13 cellular contexts compared by ENCODE assay signal in the genomic region with DNA sequence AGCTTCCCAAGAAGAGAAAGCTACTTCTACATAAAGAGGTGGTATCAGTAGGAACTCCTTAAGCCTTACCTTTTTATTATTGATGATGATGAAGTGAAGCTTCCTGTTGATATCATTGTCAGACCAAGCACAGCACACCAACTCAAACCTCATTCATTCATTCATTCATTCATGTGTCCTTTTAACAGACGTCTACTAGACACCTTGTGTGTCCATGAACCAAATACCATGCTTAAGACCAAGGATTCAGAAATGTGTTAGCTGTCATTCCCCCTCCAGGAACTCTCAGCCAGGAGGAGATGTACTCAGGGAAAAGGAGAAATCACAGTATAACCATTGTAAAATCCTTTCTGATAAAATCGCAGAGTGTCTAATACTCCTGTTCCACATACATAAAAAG.
DNase-seq lines count a peak whose midpoint lies in the region; ATAC-seq and TF ChIP-seq lines count a peak whose summit lies in the region.
"Had no signal": no experiment of that assay in that cellular context is flagged by ENCODE, and none has a peak within 500 bp of the region (broad histone marks: within the 10 kb centered on the region; RNA-seq: fewer than 3 reads in every experiment).

No MANE protein-coding gene starts in this region.

- no TSS peak for BruUV-seq in IMR-90 (replicated peaks; lab: Mats Ljungman, UMichigan)

- no peaks in the 10 kb centered on the region for H3K27me3 ChIP-seq in IMR-90 (ENCODE audit: control insufficient read depth, insufficient read depth, low read length)
- H3K27me3 ChIP-seq in muscle layer of duodenum (ENCODE audit: low read depth, low read length) = no peaks in the 10 kb centered on the region
- H3K27me3 ChIP-seq in CD4-positive, alpha-beta T cell (ENCODE audit: control insufficient read depth, insufficient read depth, low read length) = no peaks in the 10 kb centered on the region

- no peak for TF ChIP-seq CTCF in IMR-90 (conservative IDR thresholded peaks at IDR 0.05; ENCODE audit: low read depth, low read length)
- TF ChIP-seq CTCF in CD4-positive, alpha-beta T cell (IDR thresholded peaks at IDR 0.05) = no peak

- H3K4me2 ChIP-seq in IMR-90 (ENCODE audit: low read depth, low read length) = peak overlapping the region; percentile 51

- H3K4me3 ChIP-seq in IMR-90 (ENCODE audit: insufficient read depth, low read depth, low read length) (no peak overlapping the region), muscle layer of duodenum (ENCODE audit: low read depth in 1 of 2, low read length in 2 of 2) (peak overlapping the region in 1 of 2 donors; percentile 41)

- in situ Hi-C loops in IMR-90 (cut with MboI; ENCODE audit: low sequenced_read_pairs) = no loop called here

- no peaks in the 10 kb centered on the region for H3K9me3 Mint-ChIP-seq in dendritic cell treated with granulocyte-macrophage colony-stimulating factor and Interleukin-4, amounts not matched to agents 40 ng/mL and 50 ng/mL, for 4 days
- no peaks in the 10 kb centered on the region for H3K9me3 Mint-ChIP-seq in activated T-helper 2 cell treated with anti-CD3 and anti-CD28 coated beads, Interferon-gamma antibody, Interleukin-2, Interleukin-4, amounts not matched to agents 10 μg/mL and 5 μg/mL and 100 μg/mL, durations not matched to agents 14 hours and 24 hours and 36 hours
- no peaks in the 10 kb centered on the region for H3K9me3 Mint-ChIP-seq in CD4-positive, alpha-beta T cell
- H3K9me3 Mint-ChIP-seq: activated CD8-positive, alpha-beta T cell treated with anti-CD3 and anti-CD28 coated beads for 36 hours had no signal

- intact Hi-C loops in IMR-90 (cut with micrococcal nuclease) = loop anchor here (2.0 to 5.0 kb wide), 3 partner anchors 53 to 351 kb away; no protein-coding TSS in a partner anchor
- intact Hi-C loops in dendritic cell treated with granulocyte-macrophage colony-stimulating factor and Interleukin-4, amounts not matched to agents 40 ng/mL and 50 ng/mL, for 4 days (cut with micrococcal nuclease) = loop anchor here (5.0 kb wide), 1 partner anchor 84 kb away; no protein-coding TSS in a partner anchor
- intact Hi-C loops in activated T-helper 2 cell treated with anti-CD3 and anti-CD28 coated beads, Interferon-gamma antibody, Interleukin-2, Interleukin-4, amounts not matched to agents 10 μg/mL and 5 μg/mL and 100 μg/mL, durations not matched to agents 14 hours and 24 hours and 36 hours (cut with micrococcal nuclease) = no loop called here
- intact Hi-C loops in CD4-positive, alpha-beta T cell (cut with DNase I, micrococcal nuclease) = no loop called here

- peak overlapping the region; percentile 13 for H3K4me3 Mint-ChIP-seq in dendritic cell treated with granulocyte-macrophage colony-stimulating factor and Interleukin-4, amounts not matched to agents 40 ng/mL and 50 ng/mL, for 4 days
- H3K4me3 Mint-ChIP-seq in activated T-helper 2 cell treated with anti-CD3 and anti-CD28 coated beads, Interferon-gamma antibody, Interleukin-2, Interleukin-4, amounts not matched to agents 10 μg/mL and 5 μg/mL and 100 μg/mL, durations not matched to agents 14 hours and 24 hours and 36 hours (ENCODE audit: low read depth) = no peak overlapping the region
- no peak overlapping the region for H3K4me3 Mint-ChIP-seq in CD4-positive, alpha-beta T cell
- H3K4me3 Mint-ChIP-seq: activated CD8-positive, alpha-beta T cell treated with anti-CD3 and anti-CD28 coated beads for 36 hours; activated naive CD8-positive, alpha-beta T cell had no signal

- H3K56ac ChIP-seq in IMR-90 (ENCODE audit: extremely low read depth, insufficient read depth, low read length) = peak overlapping the region; percentile 81

- peak overlapping the region; percentile 98 for H2BK120ac ChIP-seq in IMR-90 (ENCODE audit: low read depth, low read length)

- peak overlapping the region; percentile 73 for H3K9ac ChIP-seq in IMR-90 (ENCODE audit: low read depth, low read length)

- H3K79me1 ChIP-seq in IMR-90 (ENCODE audit: low read depth in 1 of 2, low read length in 2 of 2) = no peaks in the 10 kb centered on the region; a peak in 1 of 4 replicates

- H3K9me3 ChIP-seq in IMR-90 (ENCODE audit: control insufficient read depth, insufficient read depth, low read length) (no peaks in the 10 kb centered on the region), muscle layer of duodenum (ENCODE audit: control insufficient read depth in 1 of 2, low read length in 2 of 2) (no peaks in the 10 kb centered on the region)
- no peaks in the 10 kb centered on the region for H3K9me3 ChIP-seq in CD4-positive, alpha-beta T cell (ENCODE audit: control insufficient read depth, low read length)

- peak overlapping the region; percentile 93 for H3K27ac ChIP-seq in IMR-90 (ENCODE audit: insufficient read depth, low read length)
- peak overlapping the region; percentile 93 for H3K27ac ChIP-seq in muscle layer of duodenum (ENCODE audit: low read length)
- peak overlapping the region; percentile 78 for H3K27ac ChIP-seq in substantia nigra (ENCODE audit: low read depth, low read length, poor library complexity, severe bottlenecking)
- no peak overlapping the region for H3K27ac ChIP-seq in CD4-positive, alpha-beta T cell (ENCODE audit: low read depth, low read length)

- peak overlapping the region; percentile 85 for H3K14ac ChIP-seq in IMR-90 (replicated peaks; ENCODE audit: low read depth, low read length)

- no peaks in the 10 kb centered on the region; the same call in 1 of the 2 replicates for H4K20me1 ChIP-seq in IMR-90 (ENCODE audit: insufficient read depth, low read length)

- peak overlapping the region; percentile 92 for H2BK20ac ChIP-seq in IMR-90 (ENCODE audit: low read depth, low read length)

- TF ChIP-seq POLR2A in IMR-90 (IDR thresholded peaks at IDR 0.05; ENCODE audit: low read depth, low read length) = no peak

- H3K27ac Mint-ChIP-seq in dendritic cell treated with granulocyte-macrophage colony-stimulating factor and Interleukin-4, amounts not matched to agents 40 ng/mL and 50 ng/mL, for 4 days = peak overlapping the region; percentile 96
- H3K27ac Mint-ChIP-seq in activated T-helper 2 cell treated with anti-CD3 and anti-CD28 coated beads, Interferon-gamma antibody, Interleukin-2, Interleukin-4, amounts not matched to agents 10 μg/mL and 5 μg/mL and 100 μg/mL, durations not matched to agents 14 hours and 24 hours and 36 hours = no peak overlapping the region
- no peak overlapping the region for H3K27ac Mint-ChIP-seq in CD4-positive, alpha-beta T cell
- H3K27ac Mint-ChIP-seq: activated CD8-positive, alpha-beta T cell treated with anti-CD3 and anti-CD28 coated beads for 36 hours; activated naive CD8-positive, alpha-beta T cell had no signal

- POLR2A ChIA-PET in IMR-90 (lab: Charles Lee; ENCODE audit: unreplicated experiment) = interaction anchor here (1.2 kb wide), 1 partner anchor 194 kb away, joined by 3 read pairs; no protein-coding TSS in a partner anchor
- POLR2A ChIA-PET in CD4-positive, alpha-beta T cell (lab: Charles Lee) = no interaction called here

- H2AK5ac ChIP-seq in IMR-90 (ENCODE audit: low read depth, low read length) = peak overlapping the region; percentile 48

- CTCF ChIA-PET in IMR-90 (lab: Yijun Ruan, JAX) = interaction anchor here (0.5 kb wide), 1 partner anchor 159 kb away, joined by 3 read pairs; no protein-coding TSS in a partner anchor
- CTCF ChIA-PET in CD4-positive, alpha-beta T cell (lab: Charles Lee) = interaction anchor here (0.6 kb wide), 1 partner anchor 351 kb away, joined by 4 read pairs; no protein-coding TSS in a partner anchor

- H3K36me3 ChIP-seq in IMR-90 (ENCODE audit: control insufficient read depth, insufficient read depth, low read length) (no peaks in the 10 kb centered on the region), muscle layer of duodenum (ENCODE audit: control insufficient read depth in 1 of 2, insufficient read depth in 2 of 2, low read length in 2 of 2) (peaks cover 0 to 4% of the 10 kb centered on the region in 2 donors)

- TF ChIP-seq RAD21 in IMR-90 (IDR thresholded peaks at IDR 0.05; ENCODE audit: low read length) = no peak

- peak overlapping the region; percentile 86 for H4K91ac ChIP-seq in IMR-90 (ENCODE audit: insufficient read depth, low read depth, low read length)

- H3K23ac ChIP-seq in IMR-90 (ENCODE audit: low read depth, low read length) = peak overlapping the region; percentile 55

- dilution Hi-C loops in IMR-90 (cut with HindIII; ENCODE audit: low sequenced_read_pairs, unreplicated experiment) = no loop called here

- H2BK15ac ChIP-seq in IMR-90 (ENCODE audit: low read depth, low read length) = peak overlapping the region; percentile 92

- peaks cover 30% of the 10 kb centered on the region for H3K4me1 ChIP-seq in IMR-90 (ENCODE audit: control insufficient read depth, insufficient read depth, low read length)
- H3K4me1 ChIP-seq in muscle layer of duodenum (ENCODE audit: control insufficient read depth in 1 of 2, insufficient read depth in 2 of 2, low read length in 2 of 2) = peaks cover 12 to 18% of the 10 kb centered on the region in 2 donors

- peak overlapping the region; percentile 99 for H2BK5ac ChIP-seq in IMR-90 (ENCODE audit: low read depth, low read length, poor library complexity, severe bottlenecking)

- DNase-seq in IMR-90 (no peak), substantia nigra (lab: John Stamatoyannopoulos, UW) (no peak), NCI-H1092 treated with DMSO at 0.1 percent for 48 hours (lab: John Stamatoyannopoulos, UW) (no peak)
- DNase-seq in activated T-helper 2 cell treated with anti-CD3 and anti-CD28 coated beads, Interferon-gamma antibody, Interleukin-2, Interleukin-4, amounts not matched to agents 10 μg/mL and 5 μg/mL and 100 μg/mL, durations not matched to agents 14 hours and 24 hours and 36 hours (ENCODE audit: low spot score) = no peak
- DNase-seq in CD4-positive, alpha-beta T cell = no peak
- DNase-seq: activated CD8-positive, alpha-beta T cell treated with anti-CD3 and anti-CD28 coated beads for 36 hours; NCI-H1048; NCI-H748 treated with DMSO at 0.1 percent for 48 hours; T-helper 1 cell had no signal

- no CpG with 5 or more reads among the region's 2 CpGs for WGBS in IMR-90 (ENCODE audit: extremely low coverage in 2 of 2, insufficient read length in 1 of 2), 2 experiments

- peaks cover 36% of the 10 kb centered on the region for H3K9me1 ChIP-seq in IMR-90 (ENCODE audit: insufficient read depth, low read length)

- H2AK9ac ChIP-seq in IMR-90 (replicated peaks; ENCODE audit: low read depth, low read length, poor library complexity) = no peak overlapping the region

- H4K5ac ChIP-seq in IMR-90 (ENCODE audit: low read depth, low read length) = peak overlapping the region; percentile 95

- no peaks in the 10 kb centered on the region for H3K36me3 Mint-ChIP-seq in dendritic cell treated with granulocyte-macrophage colony-stimulating factor and Interleukin-4, amounts not matched to agents 40 ng/mL and 50 ng/mL, for 4 days (ENCODE audit: low read depth)
- no peaks in the 10 kb centered on the region for H3K36me3 Mint-ChIP-seq in activated T-helper 2 cell treated with anti-CD3 and anti-CD28 coated beads, Interferon-gamma antibody, Interleukin-2, Interleukin-4, amounts not matched to agents 10 μg/mL and 5 μg/mL and 100 μg/mL, durations not matched to agents 14 hours and 24 hours and 36 hours (ENCODE audit: low read depth)
- H3K36me3 Mint-ChIP-seq in CD4-positive, alpha-beta T cell (ENCODE audit: low read depth) = no peaks in the 10 kb centered on the region

- H3K4me1 Mint-ChIP-seq in dendritic cell treated with granulocyte-macrophage colony-stimulating factor and Interleukin-4, amounts not matched to agents 40 ng/mL and 50 ng/mL, for 4 days (ENCODE audit: low read depth) = peaks cover 77% of the 10 kb centered on the region
- peaks cover 7% of the 10 kb centered on the region for H3K4me1 Mint-ChIP-seq in activated T-helper 2 cell treated with anti-CD3 and anti-CD28 coated beads, Interferon-gamma antibody, Interleukin-2, Interleukin-4, amounts not matched to agents 10 μg/mL and 5 μg/mL and 100 μg/mL, durations not matched to agents 14 hours and 24 hours and 36 hours (ENCODE audit: low read depth)
- peaks cover 22% of the 10 kb centered on the region for H3K4me1 Mint-ChIP-seq in CD4-positive, alpha-beta T cell (ENCODE audit: low read depth)

- peak overlapping the region; percentile 65 to 97 for H4K8ac ChIP-seq in IMR-90 (ENCODE audit: low read depth in 2 of 2, low read length in 2 of 2)

- ATAC-seq in IMR-90 (ENCODE audit: low read depth) (no peak; the same call in 1 of the 2 replicates), GM21367 (IDR thresholded peaks at IDR 0.05; ENCODE audit: unreplicated experiment) (no peak)
- ATAC-seq in CD4-positive, alpha-beta T cell (ENCODE audit: poor library complexity) = no peak
- ATAC-seq: activated CD8-positive, alpha-beta T cell treated with anti-CD3 and anti-CD28 coated beads for 36 hours had no signal

- H3K4ac ChIP-seq in IMR-90 (ENCODE audit: low read depth, low read length) = peak overlapping the region; percentile 99

- H2AFZ ChIP-seq in IMR-90 (replicated peaks; ENCODE audit: low read length, poor library complexity) = no peak overlapping the region

- H3K18ac ChIP-seq in IMR-90 (ENCODE audit: low read depth, low read length) = peak overlapping the region; percentile 89

- no peaks in the 10 kb centered on the region for H3K27me3 Mint-ChIP-seq in dendritic cell treated with granulocyte-macrophage colony-stimulating factor and Interleukin-4, amounts not matched to agents 40 ng/mL and 50 ng/mL, for 4 days
- no peaks in the 10 kb centered on the region for H3K27me3 Mint-ChIP-seq in activated T-helper 2 cell treated with anti-CD3 and anti-CD28 coated beads, Interferon-gamma antibody, Interleukin-2, Interleukin-4, amounts not matched to agents 10 μg/mL and 5 μg/mL and 100 μg/mL, durations not matched to agents 14 hours and 24 hours and 36 hours (ENCODE audit: low read depth)
- H3K27me3 Mint-ChIP-seq in CD4-positive, alpha-beta T cell = no peaks in the 10 kb centered on the region
- H3K27me3 Mint-ChIP-seq: activated CD8-positive, alpha-beta T cell treated with anti-CD3 and anti-CD28 coated beads for 36 hours; activated naive CD8-positive, alpha-beta T cell had no signal

Comparison
In these comparisons a context has a peak if more than half of its experiments do, and no peak if none do; other contexts are left out.
1. intact Hi-C loops: an anchor here in IMR-90 (2.0 to 5.0 kb wide) and dendritic cell treated with granulocyte-macrophage colony-stimulating factor and Interleukin-4, amounts not matched to agents 40 ng/mL and 50 ng/mL, for 4 days (5.0 kb wide); none called in activated T-helper 2 cell treated with anti-CD3 and anti-CD28 coated beads, Interferon-gamma antibody, Interleukin-2, Interleukin-4, amounts not matched to agents 10 μg/mL and 5 μg/mL and 100 μg/mL, durations not matched to agents 14 hours and 24 hours and 36 hours and CD4-positive, alpha-beta T cell.